ENCODE assay signal across 13 cellular contexts in the genomic region with DNA sequence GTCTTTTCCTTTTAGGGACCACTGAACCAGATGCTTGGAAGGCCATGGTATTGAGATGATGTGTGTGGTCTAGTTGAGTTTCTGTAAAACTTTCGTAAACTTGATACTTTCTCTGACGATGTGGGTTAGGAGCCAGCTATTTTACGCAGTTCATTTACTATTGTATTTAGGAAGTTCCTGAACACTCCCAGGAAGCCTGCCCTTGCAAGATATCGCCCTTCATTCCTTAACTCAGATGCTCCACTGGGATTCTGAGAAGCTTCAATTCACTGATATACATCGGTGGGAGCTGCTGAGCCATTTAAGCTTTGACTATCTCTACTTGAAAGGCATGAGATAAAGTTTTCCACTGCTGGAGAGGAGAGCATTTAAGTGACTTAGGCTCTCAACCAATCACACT.
DNase-seq lines count a peak whose midpoint lies in the region; ATAC-seq and TF ChIP-seq lines count a peak whose summit lies in the region.
"Had no signal": no experiment of that assay in that cellular context is flagged by ENCODE, and none has a peak within 500 bp of the region (broad histone marks: within the 10 kb centered on the region; RNA-seq: fewer than 3 reads in every experiment).

No MANE protein-coding gene starts in this region.

- H3K79me1 ChIP-seq in mesendoderm (ENCODE audit: low read length): no peaks in the 10 kb centered on the region

- H3K36me3 ChIP-seq in left ventricle myocardium inferior: no peaks in the 10 kb centered on the region
- H3K36me3 ChIP-seq in mesendoderm (ENCODE audit: control insufficient read depth, insufficient read depth, low read length): no peaks in the 10 kb centered on the region
- H3K36me3 ChIP-seq: BLaER1 treated with 17β-estradiol and CSF1 and Interleukin-3, amounts not matched to agents 10 nM and 100 nM had no signal

- H4K8ac ChIP-seq in mesendoderm (ENCODE audit: low read depth, low read length): no peak overlapping the region

- H3K4ac ChIP-seq in mesendoderm (ENCODE audit: low read depth, low read length): no peak overlapping the region

- H3K9ac ChIP-seq in mesendoderm (ENCODE audit: low read length): no peak overlapping the region
- H3K9ac ChIP-seq: BLaER1 treated with 17β-estradiol and CSF1 and Interleukin-3, amounts not matched to agents 10 nM and 100 nM had no signal

- no peak overlapping the region for H3K4me2 ChIP-seq in mesendoderm (ENCODE audit: low read length)
- H3K4me2 ChIP-seq: BLaER1 treated with 17β-estradiol and CSF1 and Interleukin-3, amounts not matched to agents 10 nM and 100 nM had no signal

- TF ChIP-seq CTCF in left ventricle myocardium inferior (IDR thresholded peaks at IDR 0.05; ENCODE audit: borderline replicate concordance): no peak

- H2BK120ac ChIP-seq in mesendoderm (ENCODE audit: low read depth, low read length): no peak overlapping the region

- DNase-seq in left ventricle myocardium inferior: no peak
- DNase-seq in Right ventricle myocardium superior: no peak
- DNase-seq in mesendoderm: peak; percentile 60
- DNase-seq in sciatic nerve (ENCODE audit: low spot score): no peak
- no peak for DNase-seq in effector CD8-positive, alpha-beta T cell (lab: John Stamatoyannopoulos, UW)
- DNase-seq in HEK293T (ENCODE audit: extremely low spot score): no peak
- DNase-seq: DMS79 treated with DMSO at 0.1 percent for 48 hours, GF-D8 had no signal

- H3K4me1 ChIP-seq in left ventricle myocardium inferior (peaks cover 23% of the 10 kb centered on the region), mesendoderm (ENCODE audit: control insufficient read depth, low read depth, low read length) (no peaks in the 10 kb centered on the region)
- H3K4me1 ChIP-seq: BLaER1 treated with 17β-estradiol and CSF1 and Interleukin-3, amounts not matched to agents 10 nM and 100 nM; Caco-2 had no signal

- H2BK5ac ChIP-seq in mesendoderm (ENCODE audit: low read length): no peak overlapping the region

- H3K79me2 ChIP-seq in mesendoderm (ENCODE audit: control insufficient read depth, insufficient read depth, low read length): no peaks in the 10 kb centered on the region

- H3K27me3 ChIP-seq in left ventricle myocardium inferior (ENCODE audit: low read depth) (no peaks in the 10 kb centered on the region), mesendoderm (ENCODE audit: insufficient read depth, low read length, poor library complexity) (no peaks in the 10 kb centered on the region)
- H3K27me3 ChIP-seq: BLaER1 treated with 17β-estradiol and CSF1 and Interleukin-3, amounts not matched to agents 10 nM and 100 nM had no signal

- H3K4me3 ChIP-seq in left ventricle myocardium inferior (no peak overlapping the region), mesendoderm (ENCODE audit: low read length) (no peak overlapping the region)
- H3K4me3 ChIP-seq: BLaER1 treated with 17β-estradiol and CSF1 and Interleukin-3, amounts not matched to agents 10 nM and 100 nM had no signal

- POLR2A ChIA-PET in HEK293T (lab: Yijun Ruan, JAX): no interaction called here

- no peak for ATAC-seq in Right ventricle myocardium superior (ENCODE audit: poor library complexity)
- ATAC-seq in sciatic nerve: peak; percentile 74
- ATAC-seq in GM19467 (IDR thresholded peaks at IDR 0.05; ENCODE audit: unreplicated experiment): no peak
- ATAC-seq: CD8-positive, alpha-beta T cell had no signal

- no CpG with 5 or more reads among the region's 5 CpGs for WGBS in mesendoderm (ENCODE audit: extremely low coverage, insufficient coverage, low lambda C conversion rate)

- H3K23ac ChIP-seq in mesendoderm (ENCODE audit: low read length): no peak overlapping the region

- no peak overlapping the region for H4K5ac ChIP-seq in mesendoderm (ENCODE audit: low read length)

- no peak overlapping the region for H2AK5ac ChIP-seq in mesendoderm (ENCODE audit: low read length)

- H2BK15ac ChIP-seq in mesendoderm (replicated peaks; ENCODE audit: low read depth): no peak overlapping the region

- H3K27ac ChIP-seq in left ventricle myocardium inferior (replicated peaks): peak overlapping the region; percentile 2
- no peak overlapping the region for H3K27ac ChIP-seq in mesendoderm (ENCODE audit: low read depth, low read length)
- H3K27ac ChIP-seq: BLaER1 treated with 17β-estradiol and CSF1 and Interleukin-3, amounts not matched to agents 10 nM and 100 nM; C4-2B had no signal

- CTCF ChIA-PET in HEK293T (lab: Yijun Ruan, JAX): interaction anchor here (1.0 to 1.7 kb wide), 2 partner anchors 74 to 439 kb away, joined by 3 read pairs; no protein-coding TSS in a partner anchor

- no peaks in the 10 kb centered on the region for H3K9me3 ChIP-seq in left ventricle myocardium inferior (replicated peaks)
- H3K9me3 ChIP-seq: BLaER1 treated with 17β-estradiol and CSF1 and Interleukin-3, amounts not matched to agents 10 nM and 100 nM; Caco-2 had no signal

- no peak overlapping the region for H3K18ac ChIP-seq in mesendoderm (ENCODE audit: low read length)

- H3K56ac ChIP-seq in mesendoderm (ENCODE audit: low read length): no peak overlapping the region

- intact Hi-C loops in left ventricle myocardium inferior (cut with micrococcal nuclease) (no loop called here), Right ventricle myocardium superior (cut with DNase I) (no loop called here), sciatic nerve (cut with DNase I) (no loop called here)

TF ChIP-seq in HEK293T, 16 proteins besides CTCF, POLR2A, EP300 and RAD21:
- no peak for TF ChIP-seq LEF1 (IDR thresholded peaks at IDR 0.05; ENCODE audit: borderline replicate concordance)
- no peak for TF ChIP-seq HDGF (IDR thresholded peaks at IDR 0.05; ENCODE audit: borderline replicate concordance)
- no peak for TF ChIP-seq L3MBTL2 (conservative IDR thresholded peaks at IDR 0.05)
- TF ChIP-seq NFRKB (IDR thresholded peaks at IDR 0.05): no peak
- no peak for TF ChIP-seq FOXK2 (IDR thresholded peaks at IDR 0.05)
- TF ChIP-seq BHLHE40 (IDR thresholded peaks at IDR 0.05; ENCODE audit: borderline replicate concordance): no peak
- TF ChIP-seq FOXM1 (IDR thresholded peaks at IDR 0.05; ENCODE audit: borderline replicate concordance): no peak
- TF ChIP-seq CTBP1 (IDR thresholded peaks at IDR 0.05; ENCODE audit: borderline replicate concordance): no peak
- TF ChIP-seq FOXA1 (IDR thresholded peaks at IDR 0.05): no peak
- TF ChIP-seq ELF4 (IDR thresholded peaks at IDR 0.05): no peak
- TF ChIP-seq SUZ12 (IDR thresholded peaks at IDR 0.05): no peak
- TF ChIP-seq ARNT (IDR thresholded peaks at IDR 0.05): no peak
- TF ChIP-seq, protein P1, sequence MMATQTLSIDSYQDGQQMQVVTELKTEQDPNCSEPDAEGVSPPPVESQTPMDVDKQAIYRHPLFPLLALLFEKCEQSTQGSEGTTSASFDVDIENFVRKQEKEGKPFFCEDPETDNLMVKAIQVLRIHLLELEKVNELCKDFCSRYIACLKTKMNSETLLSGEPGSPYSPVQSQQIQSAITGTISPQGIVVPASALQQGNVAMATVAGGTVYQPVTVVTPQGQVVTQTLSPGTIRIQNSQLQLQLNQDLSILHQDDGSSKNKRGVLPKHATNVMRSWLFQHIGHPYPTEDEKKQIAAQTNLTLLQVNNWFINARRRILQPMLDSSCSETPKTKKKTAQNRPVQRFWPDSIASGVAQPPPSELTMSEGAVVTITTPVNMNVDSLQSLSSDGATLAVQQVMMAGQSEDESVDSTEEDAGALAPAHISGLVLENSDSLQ (IDR thresholded peaks at IDR 0.05): no peak
- no peak for TF ChIP-seq SP1 (IDR thresholded peaks at IDR 0.05)
- no peak for TF ChIP-seq TARDBP (IDR thresholded peaks at IDR 0.05)
- TF ChIP-seq ZNF384 (IDR thresholded peaks at IDR 0.05): no peak
